ENCODE assay signal across 31 cellular contexts in the genomic region with DNA sequence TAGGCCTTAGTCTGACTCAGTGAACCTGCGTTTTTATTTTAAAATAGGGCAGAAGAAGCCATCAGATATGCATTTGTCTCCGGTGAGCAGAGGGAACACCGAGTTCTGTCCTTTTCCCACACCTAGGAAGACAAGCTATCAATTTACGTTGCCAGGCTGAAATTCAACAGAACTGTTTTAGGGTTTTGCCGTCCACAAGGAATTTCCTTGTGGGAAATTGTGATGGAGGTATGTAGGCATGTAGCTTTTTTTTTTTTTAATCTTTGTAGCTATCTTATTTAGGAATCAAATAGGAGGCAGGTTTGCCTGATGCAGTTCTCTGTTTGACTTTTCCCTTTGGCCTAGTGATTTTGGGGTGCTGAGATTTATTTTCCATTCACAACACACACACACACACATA.
DNase-seq lines count a peak whose midpoint lies in the region; FAIRE-seq and TF ChIP-seq lines count a peak whose summit lies in the region.
"Had no signal": no experiment of that assay in that cellular context is flagged by ENCODE, and none has a peak within 500 bp of the region (broad histone marks: within the 10 kb centered on the region; RNA-seq: fewer than 3 reads in every experiment).

No MANE protein-coding gene starts in this region.

- H3K4me3 ChIP-seq in ACC112 (ENCODE audit: low read depth, low read length) (no peak overlapping the region), cardiac fibroblast (replicated peaks in 1 of 2; ENCODE audit: low read depth in 2 of 2, low read length in 2 of 2) (no peak overlapping the region), keratinocyte (ENCODE audit: control insufficient read depth in 2 of 3, extremely low read depth in 1 of 3, insufficient read depth in 2 of 3, low read depth in 1 of 3, low read length in 3 of 3) (no peak overlapping the region), lower leg skin (ENCODE audit: low read depth, poor library complexity, severe bottlenecking) (no peak overlapping the region)
- H3K4me3 ChIP-seq: SJSA1, thyroid gland had no signal

- no peaks in the 10 kb centered on the region for H3K79me2 ChIP-seq in ACC112 (ENCODE audit: control insufficient read depth, insufficient read depth, low read length, unreplicated experiment)
- no peaks in the 10 kb centered on the region for H3K79me2 ChIP-seq in keratinocyte (ENCODE audit: control insufficient read depth, insufficient read depth, low read length)

- H4K20me1 ChIP-seq in keratinocyte (ENCODE audit: control insufficient read depth, extremely low read depth, insufficient read depth, low read length) = no peaks in the 10 kb centered on the region

- no peaks in the 10 kb centered on the region for H3K9me3 ChIP-seq in keratinocyte (ENCODE audit: control insufficient read depth, low read depth, low read length)
- H3K9me3 ChIP-seq: BE2C, SJSA1, thyroid gland had no signal

- no peak for FAIRE-seq in keratinocyte (lab: Jason Lieb, UNC)
- FAIRE-seq: A204.1, RCC 7860 had no signal

- TF ChIP-seq POLR2A in lower leg skin (IDR thresholded peaks at IDR 0.05) = no peak

- no peaks in the 10 kb centered on the region for H3K36me3 ChIP-seq in ACC112 (ENCODE audit: insufficient read depth, low read length)
- H3K36me3 ChIP-seq in keratinocyte (ENCODE audit: control insufficient read depth in 2 of 2, extremely low read depth in 1 of 2, insufficient read depth in 2 of 2, low read length in 2 of 2) = no peaks in the 10 kb centered on the region
- H3K36me3 ChIP-seq: BE2C, SJSA1, thyroid gland had no signal

- intact Hi-C loops in lower leg skin (cut with DNase I; ENCODE audit: low total_unique reads) = no loop called here

- DNase-seq in NCI-H226 = peak; percentile 16
- DNase-seq in cardiac fibroblast (ENCODE audit: low read depth in 2 of 2) = peak; percentile 35 to 49
- no peak for DNase-seq in keratinocyte (ENCODE audit: low read depth, low spot score)
- no peak for DNase-seq in NCI-H2029 (lab: John Stamatoyannopoulos, UW)
- no peak for DNase-seq in C1 segment of cervical spinal cord (lab: John Stamatoyannopoulos, UW)
- no peak for DNase-seq in lower leg skin (ENCODE audit: low spot score in 2 of 2)
- DNase-seq in DMS114 treated with DMSO at 0.1 percent for 48 hours (lab: John Stamatoyannopoulos, UW; ENCODE audit: unreplicated experiment) = no peak
- DNase-seq: activated CD4-positive, alpha-beta memory T cell treated with anti-CD3 and anti-CD28 coated beads for 36 hours; activated CD8-positive, alpha-beta memory T cell treated with anti-CD3 and anti-CD28 coated beads, Interleukin-2, amount 50 U/mL, for 48 hours; activated naive CD4-positive, alpha-beta T cell treated with anti-CD3 and anti-CD28 coated beads, Interleukin-2, amount 10 ng/mL, durations not matched to agents 7 days and 5 days; BE2C; central memory CD4-positive, alpha-beta T cell; COR-L47; DMS79; endodermal cell; GF-D8; glutamatergic neuron; islet precursor cell; Kasumi-1; MV-4-11; natural killer cell; NCI-H1694 treated with DMSO at 0.1 percent for 48 hours; NCI-H2171 treated with DMSO at 0.1 percent for 48 hours; NCI-H524; NK-92 treated with Interleukin-12 subunit alpha and Interleukin-12 subunit beta, amount 100 ng/mL, for 24 hours; stimulated activated naive CD8-positive, alpha-beta T cell treated with anti-CD3 and anti-CD28 coated beads, Interleukin-15, Interleukin-2, amounts not matched to agents 100 U/mL and 50 U/mL, for 24 hours had no signal

- H3K27me3 ChIP-seq in ACC112 (ENCODE audit: insufficient read depth, low read length) = no peaks in the 10 kb centered on the region
- no peaks in the 10 kb centered on the region for H3K27me3 ChIP-seq in keratinocyte (ENCODE audit: control insufficient read depth, extremely low read depth, insufficient read depth, low read length)
- H3K27me3 ChIP-seq: BE2C, SJSA1, thyroid gland had no signal

- H2AFZ ChIP-seq in ACC112 (ENCODE audit: low read length, unreplicated experiment) (peak overlapping the region; percentile 29), keratinocyte (ENCODE audit: control insufficient read depth, low read length) (no peak overlapping the region)

- no peak overlapping the region for H3K9ac ChIP-seq in keratinocyte (ENCODE audit: control insufficient read depth, extremely low read depth, insufficient read depth, low read length)

- TF ChIP-seq CTCF in cardiac fibroblast (IDR thresholded peaks at IDR 0.05; ENCODE audit: low read depth, low read length) = no peak
- no peak for TF ChIP-seq CTCF in keratinocyte (optimal IDR thresholded peaks at IDR 0.05 in 1 of 3, IDR thresholded peaks at IDR 0.05 in 1 of 3, conservative IDR thresholded peaks at IDR 0.05 in 1 of 3; ENCODE audit: extremely low read depth in 1 of 3, insufficient read depth in 2 of 3, low read length in 3 of 3)
- no peak for TF ChIP-seq CTCF in lower leg skin (IDR thresholded peaks at IDR 0.05)

- peak overlapping the region; percentile 46 for H3K27ac ChIP-seq in ACC112 (ENCODE audit: low read depth, low read length)
- peak overlapping the region; percentile 1 for H3K27ac ChIP-seq in keratinocyte (ENCODE audit: control insufficient read depth, insufficient read depth, low read length)
- H3K27ac ChIP-seq: SJSA1, thyroid gland had no signal

- no peak overlapping the region for H3K4me2 ChIP-seq in keratinocyte (ENCODE audit: control insufficient read depth, extremely low read depth, insufficient read depth, low read depth, low read length)

- H3K4me1 ChIP-seq in ACC112 (ENCODE audit: control insufficient read depth, insufficient read depth, low read length, unreplicated experiment) (peaks cover 33% of the 10 kb centered on the region), keratinocyte (ENCODE audit: control insufficient read depth, extremely low read depth, insufficient read depth, low read length) (peaks cover 26% of the 10 kb centered on the region)
- H3K4me1 ChIP-seq: BE2C had no signal

- H3K9me1 ChIP-seq in keratinocyte (ENCODE audit: control insufficient read depth, extremely low read depth, insufficient read depth, low read length) = no peaks in the 10 kb centered on the region

- 63 to 90% methylated on average over 5 of the region's 5 CpGs for WGBS in lower leg skin, 2 donors

- dilution Hi-C loops in keratinocyte (cut with MboI; ENCODE audit: extremely low pct_ligation_motif_present, low sequenced_read_pairs) = no loop called here

Comparison
In these comparisons a context has a peak if more than half of its experiments do, and no peak if none do; other contexts are left out.
1. DNase-seq: peak in NCI-H226 (single experiment) and cardiac fibroblast (2 of 2); none in keratinocyte (single experiment), NCI-H2029 (single experiment), C1 segment of cervical spinal cord (0 of 14), lower leg skin (0 of 2) and DMS114 treated with DMSO at 0.1 percent for 48 hours (single experiment).